ENCODE assay signal across 8 cellular contexts in genomic region chr3:69200384-69201068, GRCh38.
DNase-seq lines count a peak whose midpoint lies in the region; ATAC-seq and TF ChIP-seq lines count a peak whose summit lies in the region.

No MANE protein-coding gene starts in this region.

- CTCF ChIA-PET in GM10248 (lab: Yijun Ruan, JAX) = interaction anchor here (1.1 to 4.7 kb wide), 4 partner anchors 9 to 39 kb away, joined by 3 to 21 read pairs (median 4); no protein-coding TSS in a partner anchor

- peak overlapping the region; percentile 95 for H3K27ac Mint-ChIP-seq in activated naive CD8-positive, alpha-beta T cell

- ATAC-seq in right cardiac atrium = peak; percentile 79 to 84
- ATAC-seq in GM19397 (IDR thresholded peaks at IDR 0.05; ENCODE audit: unreplicated experiment) = no peak
- no peak for ATAC-seq in HG03439 (IDR thresholded peaks at IDR 0.05; ENCODE audit: unreplicated experiment)

- DNase-seq in NCI-H2107 treated with DMSO at 0.1 percent for 48 hours (lab: John Stamatoyannopoulos, UW; ENCODE audit: unreplicated experiment) = peak; percentile 61
- no peak for DNase-seq in right cardiac atrium
- no peak for DNase-seq in GM10248 (ENCODE audit: extremely low spot score)

- peak overlapping the region; percentile 40 to 72 (median 69) for H3K9ac ChIP-seq in skeletal muscle tissue (ENCODE audit: low read depth in 1 of 3, low read length in 3 of 3)

- H3K4me1 Mint-ChIP-seq in activated naive CD8-positive, alpha-beta T cell (ENCODE audit: low read depth) = peaks cover 70% of the 10 kb centered on the region

- H3K9me3 Mint-ChIP-seq in activated naive CD8-positive, alpha-beta T cell (ENCODE audit: low read depth) = no peaks in the 10 kb centered on the region

- H3K9me3 ChIP-seq in right cardiac atrium (ENCODE audit: control insufficient read depth, low read length) (no peaks in the 10 kb centered on the region), skeletal muscle tissue (ENCODE audit: control insufficient read depth in 3 of 3, low read length in 3 of 3) (no peaks in the 10 kb centered on the region)

- intact Hi-C loops in right cardiac atrium (cut with DNase I) = no loop called here

- peaks cover 0 to 10% (median 9%) of the 10 kb centered on the region in 3 donors for H3K36me3 ChIP-seq in skeletal muscle tissue (ENCODE audit: control insufficient read depth in 3 of 3, insufficient read depth in 3 of 3, low read length in 3 of 3)

- 34% methylated on average over 10 of the region's 10 CpGs for WGBS in right cardiac atrium

- no peaks in the 10 kb centered on the region for H3K27me3 Mint-ChIP-seq in activated naive CD8-positive, alpha-beta T cell

- no peak for TF ChIP-seq CTCF in C4-2B (conservative IDR thresholded peaks at IDR 0.05)
- TF ChIP-seq CTCF in GM10248 (IDR thresholded peaks at IDR 0.05; ENCODE audit: control extremely low read depth, extremely low read depth, low read depth, missing control alignments) = no peak

- H3K4me3 ChIP-seq in right cardiac atrium (ENCODE audit: low read length) (peak overlapping the region; percentile 55), skeletal muscle tissue (ENCODE audit: low read length in 3 of 3) (peak overlapping the region; percentile 64 to 66 (median 64))

- POLR2A ChIA-PET in GM10248 (lab: Yijun Ruan, JAX) = no interaction called here

- H3K27me3 ChIP-seq in right cardiac atrium (ENCODE audit: control insufficient read depth, insufficient read depth) = no peaks in the 10 kb centered on the region
- H3K27me3 ChIP-seq in skeletal muscle tissue (ENCODE audit: control insufficient read depth in 3 of 3, insufficient read depth in 3 of 3, low read length in 3 of 3) = no peaks in the 10 kb centered on the region

- peak overlapping the region; percentile 77 for H3K4me3 Mint-ChIP-seq in activated naive CD8-positive, alpha-beta T cell

- peaks cover 2% of the 10 kb centered on the region for H3K36me3 Mint-ChIP-seq in activated naive CD8-positive, alpha-beta T cell

- H3K4me1 ChIP-seq in right cardiac atrium (ENCODE audit: control insufficient read depth, insufficient read depth, low read length) (no peaks in the 10 kb centered on the region), skeletal muscle tissue (ENCODE audit: control insufficient read depth in 3 of 3, insufficient read depth in 3 of 3, low read length in 3 of 3) (peaks cover 0 to 8% (median 2%) of the 10 kb centered on the region in 3 donors)

- peak overlapping the region; percentile 85; the same call in 1 of the 2 replicates for H3K27ac ChIP-seq in C4-2B
- peak overlapping the region; percentile 87 for H3K27ac ChIP-seq in right cardiac atrium (ENCODE audit: low read length)
- peak overlapping the region; percentile 78 for H3K27ac ChIP-seq in skeletal muscle tissue (ENCODE audit: low read depth, low read length)

Comparison
In these comparisons a context has a peak if more than half of its experiments do, and no peak if none do; other contexts are left out.
1. ATAC-seq: peak in right cardiac atrium (2 of 2); none in GM19397 (single experiment) and HG03439 (single experiment).
2. Peak in every context shown above with its lines, with median percentiles within 50 percentile points of each other: H3K27ac ChIP-seq.